ENCODE assay signal across 11 cellular contexts in genomic region chr2:127649100-127649611, GRCh38. TPM values are rescaled to one million over a fixed set of nuclear protein-coding genes. Genes with fewer than 3 reads are reported as not detected.
DNase-seq lines count a peak whose midpoint lies in the region; ATAC-seq and TF ChIP-seq lines count a peak whose summit lies in the region.
"Had no signal": no experiment of that assay in that cellular context is flagged by ENCODE, and none has a peak within 500 bp of the region (broad histone marks: within the 10 kb centered on the region; RNA-seq: fewer than 3 reads in every experiment).

No MANE protein-coding gene starts in this region.

- CTCF ChIA-PET in Caco-2 (lab: Charles Lee), result interaction anchor here (1.0 to 2.5 kb wide), 3 partner anchors 51 to 452 kb away, joined by 3 to 43 read pairs (median 11); no protein-coding TSS in a partner anchor

- H3K27me3 ChIP-seq in OCI-LY3 (ENCODE audit: low read depth, low read length) (no peaks in the 10 kb centered on the region), heart right ventricle (no peaks in the 10 kb centered on the region), Caco-2 (replicated peaks; ENCODE audit: control insufficient read depth, insufficient read depth, low read length) (no peaks in the 10 kb centered on the region), BE2C (no peaks in the 10 kb centered on the region)

- H4K20me1 ChIP-seq in OCI-LY3 (ENCODE audit: insufficient read depth, low read length), result no peaks in the 10 kb centered on the region

- peak overlapping the region; percentile 45 for H3K9ac ChIP-seq in OCI-LY3 (ENCODE audit: low read length)

- ATAC-seq in HG03066 (IDR thresholded peaks at IDR 0.05; ENCODE audit: low read depth, unreplicated experiment), result peak; percentile 14
- peak in 2 of 8 donors; percentile 45 to 57 for ATAC-seq in heart right ventricle
- peak; percentile 27 to 34 for ATAC-seq in stimulated activated naive B cell treated with anti-CD40 and anti-IgM and Interleukin-4, amounts not matched to agents 10 μg/mL and 1 μg/mL and 100 μg/mL, for 72 hours (replicated peaks)
- no peak for ATAC-seq in HG02623 (IDR thresholded peaks at IDR 0.05; ENCODE audit: unreplicated experiment)

- DNase-seq in heart right ventricle (peak in 1 of 2 donors; percentile 64), Caco-2 (no peak), BE2C (no peak), HUDEP-2 (lab: John Stamatoyannopoulos, UW; ENCODE audit: unreplicated experiment in 76 of 76) (no peak)
- DNase-seq in stimulated activated naive B cell treated with anti-CD40 and anti-IgM and Interleukin-4, amounts not matched to agents 10 μg/mL and 1 μg/mL and 100 μg/mL, for 72 hours, result no peak

- WGBS in heart right ventricle, 2 donors, result 57 to 80% methylated on average over 11 to 12 of the region's 12 CpGs

- H3K79me2 ChIP-seq in OCI-LY3 (ENCODE audit: low read length), result no peaks in the 10 kb centered on the region

- intact Hi-C loops in heart right ventricle (cut with DNase I) (loop anchor here in 5 of 10 donors (1.0 to 10.0 kb wide), 4 partner anchors 46 to 124 kb away; partner anchors contain the start of gene IWS1 (in 1 of the 5)), Caco-2 (cut with micrococcal nuclease; ENCODE audit: unreplicated experiment) (loop anchor here (1.0 to 2.0 kb wide), 4 partner anchors 26 to 452 kb away; partner anchors contain the start of genes IWS1 and LIMS2)

- no peaks in the 10 kb centered on the region for H3K36me3 ChIP-seq in OCI-LY3 (replicated peaks; ENCODE audit: low read depth, low read length)
- peaks cover 0 to 47% (median 2%) of the 10 kb centered on the region in 9 donors for H3K36me3 ChIP-seq in heart right ventricle
- H3K36me3 ChIP-seq in Caco-2 (ENCODE audit: control insufficient read depth, insufficient read depth, low read length), result no peaks in the 10 kb centered on the region
- no peaks in the 10 kb centered on the region for H3K36me3 ChIP-seq in BE2C

- no TSS peak for BruUV-seq in Caco-2 (replicated peaks; lab: Mats Ljungman, UMichigan)

- H3K4me1 ChIP-seq in OCI-LY3 (ENCODE audit: low read length) (peaks cover 5% of the 10 kb centered on the region), heart right ventricle (peaks cover 62 to 98% (median 84%) of the 10 kb centered on the region in 9 donors), Caco-2 (peaks cover 11% of the 10 kb centered on the region), BE2C (peaks cover 12% of the 10 kb centered on the region)

- H3K9me3 ChIP-seq in OCI-LY3 (ENCODE audit: insufficient read depth, low read length) (no peaks in the 10 kb centered on the region), heart right ventricle (no peaks in the 10 kb centered on the region), Caco-2 (no peaks in the 10 kb centered on the region), BE2C (no peaks in the 10 kb centered on the region)

- H3K9me3 Mint-ChIP-seq in stimulated activated naive B cell treated with anti-CD40 and anti-IgM and Interleukin-4, amounts not matched to agents 10 μg/mL and 1 μg/mL and 100 μg/mL, for 72 hours, result no peaks in the 10 kb centered on the region
- H3K9me3 Mint-ChIP-seq in Caco-2 (ENCODE audit: unreplicated experiment), result no peaks in the 10 kb centered on the region
- H3K9me3 Mint-ChIP-seq: activated T-helper 2 cell treated with anti-CD3 and anti-CD28 coated beads, Interferon-gamma antibody, Interleukin-2, Interleukin-4, amounts not matched to agents 10 μg/mL and 5 μg/mL and 100 μg/mL, durations not matched to agents 14 hours and 24 hours and 36 hours; T-helper 1 cell treated with Interleukin-12 subunit alpha and Interleukin-12 subunit beta and Interleukin-4 antibody, amounts not matched to agents 30 μg/mL and 1 μg/mL, for 36 hours had no signal

- H3K4me3 Mint-ChIP-seq in stimulated activated naive B cell treated with anti-CD40 and anti-IgM and Interleukin-4, amounts not matched to agents 10 μg/mL and 1 μg/mL and 100 μg/mL, for 72 hours, result no peak overlapping the region
- H3K4me3 Mint-ChIP-seq in Caco-2 (ENCODE audit: unreplicated experiment), result no peak overlapping the region

- no peak for TF ChIP-seq CTCF in OCI-LY3 (IDR thresholded peaks at IDR 0.05; ENCODE audit: low read depth, low read length)
- no peak for TF ChIP-seq CTCF in heart right ventricle (IDR thresholded peaks at IDR 0.05)
- TF ChIP-seq CTCF in Caco-2 (IDR thresholded peaks at IDR 0.05; ENCODE audit: insufficient read depth in 1 of 2, low read depth in 1 of 2, low read length in 1 of 2, severe bottlenecking in 1 of 2, unreplicated experiment in 1 of 2), result no peak
- no peak for TF ChIP-seq CTCF in BE2C (IDR thresholded peaks at IDR 0.05; ENCODE audit: low read depth, low read length)

- peaks cover 0 to 1% of the 10 kb centered on the region in 2 donors for H3K36me3 Mint-ChIP-seq in stimulated activated naive B cell treated with anti-CD40 and anti-IgM and Interleukin-4, amounts not matched to agents 10 μg/mL and 1 μg/mL and 100 μg/mL, for 72 hours
- no peaks in the 10 kb centered on the region for H3K36me3 Mint-ChIP-seq in Caco-2 (ENCODE audit: insufficient read depth, unreplicated experiment)

- no peak overlapping the region for H3K27ac Mint-ChIP-seq in stimulated activated naive B cell treated with anti-CD40 and anti-IgM and Interleukin-4, amounts not matched to agents 10 μg/mL and 1 μg/mL and 100 μg/mL, for 72 hours
- H3K27ac Mint-ChIP-seq in Caco-2 (ENCODE audit: unreplicated experiment), result no peak overlapping the region
- H3K27ac Mint-ChIP-seq: activated T-helper 2 cell treated with anti-CD3 and anti-CD28 coated beads, Interferon-gamma antibody, Interleukin-2, Interleukin-4, amounts not matched to agents 10 μg/mL and 5 μg/mL and 100 μg/mL, durations not matched to agents 14 hours and 24 hours and 36 hours; progenitor cell of endocrine pancreas; T-helper 1 cell treated with Interleukin-12 subunit alpha and Interleukin-12 subunit beta and Interleukin-4 antibody, amounts not matched to agents 30 μg/mL and 1 μg/mL, for 36 hours had no signal

- POLR2A ChIA-PET in Caco-2 (lab: Charles Lee), result interaction anchor here (1.5 kb wide), 1 partner anchor 123 kb away, joined by 4 read pairs; the partner anchor contains the start of gene IWS1

- peaks cover 58 to 82% of the 10 kb centered on the region in 2 donors for H3K4me1 Mint-ChIP-seq in stimulated activated naive B cell treated with anti-CD40 and anti-IgM and Interleukin-4, amounts not matched to agents 10 μg/mL and 1 μg/mL and 100 μg/mL, for 72 hours
- H3K4me1 Mint-ChIP-seq in Caco-2 (ENCODE audit: low read depth, unreplicated experiment), result no peaks in the 10 kb centered on the region

- H3K27ac ChIP-seq in OCI-LY3 (ENCODE audit: low read length), result no peak overlapping the region
- peak overlapping the region; percentile 42 to 95 (median 83) for H3K27ac ChIP-seq in heart right ventricle

- peak overlapping the region; percentile 88 for H3K4me2 ChIP-seq in OCI-LY3 (ENCODE audit: low read length)

- H3K4me3 ChIP-seq in OCI-LY3 (ENCODE audit: low read length) (peak overlapping the region; percentile 67), heart right ventricle (no peak overlapping the region), Caco-2 (ENCODE audit: low read depth, low read length) (no peak overlapping the region), BE2C (ENCODE audit: low read depth, low read length) (no peak overlapping the region)

- peaks cover 0 to 6% of the 10 kb centered on the region in 2 donors for H3K27me3 Mint-ChIP-seq in stimulated activated naive B cell treated with anti-CD40 and anti-IgM and Interleukin-4, amounts not matched to agents 10 μg/mL and 1 μg/mL and 100 μg/mL, for 72 hours
- H3K27me3 Mint-ChIP-seq in Caco-2 (ENCODE audit: insufficient read depth, unreplicated experiment), result no peaks in the 10 kb centered on the region

- H2AFZ ChIP-seq in OCI-LY3 (ENCODE audit: low read depth, low read length), result peak overlapping the region; percentile 95

RNA-seq across cellular contexts. Expression of gene GPR17, which starts 3.2 kb away (rescaled TPM):
- total RNA-seq in heart right ventricle, result under 1 TPM in 6 of 10 donors, not detected in 4; 0.22 to 0.59 (median 0.46) TPM
- 10 to 100 TPM in 1 of 2 donors, under 1 TPM in 1; 0.28 to 16.5 TPM for polyA plus RNA-seq in heart right ventricle
- total RNA-seq in Caco-2 (2022), result not detected in 2 replicates
- not detected for polyA plus RNA-seq in BE2C (2012; ENCODE audit: insufficient read depth, insufficient read length, low read depth)
- total RNA-seq: activated T-helper 2 cell treated with anti-CD3 and anti-CD28 coated beads, Interferon-gamma antibody, Interleukin-2, Interleukin-4, amounts not matched to agents 10 μg/mL and 5 μg/mL and 100 μg/mL, durations not matched to agents 14 hours and 24 hours and 36 hours; progenitor cell of endocrine pancreas had no signal

RNA-seq across cellular contexts. Expression of gene LIMS2, which starts 26.2 kb away (rescaled TPM):
- total RNA-seq in heart right ventricle, result 100 to 1,000 TPM; 150 to 285 (median 160) TPM
- polyA plus RNA-seq in heart right ventricle, result 100 to 1,000 TPM; 148 to 687 TPM
- total RNA-seq in Caco-2 (2022), result 9.6 and 10.0 TPM in 2 replicates
- polyA plus RNA-seq in BE2C (2012; ENCODE audit: insufficient read depth, insufficient read length, low read depth), result 3.2 TPM

RNA-seq across cellular contexts. Expression of gene SFT2D3, which starts 52.1 kb away (rescaled TPM):
- total RNA-seq in heart right ventricle (1 to 10 TPM; 2.2 to 4.0 (median 3.4) TPM), Caco-2 (2022) (12.0 and 12.2 TPM in 2 replicates)
- 1 to 10 TPM; 2.8 to 5.6 TPM for polyA plus RNA-seq in heart right ventricle
- polyA plus RNA-seq in BE2C (2012; ENCODE audit: insufficient read depth, insufficient read length, low read depth), result 2.0 TPM

Comparison
In these comparisons a context has a peak if more than half of its experiments do, and no peak if none do; other contexts are left out.
1. RNA of gene LIMS2, which starts 26.2 kb away (total RNA-seq): 150 to 285 TPM in heart right ventricle; 9.6 to 10.0 TPM in Caco-2; every median in the first group is over 10 times any median in the second.